ENCODE assay signal across 22 cellular contexts in the genomic region with DNA sequence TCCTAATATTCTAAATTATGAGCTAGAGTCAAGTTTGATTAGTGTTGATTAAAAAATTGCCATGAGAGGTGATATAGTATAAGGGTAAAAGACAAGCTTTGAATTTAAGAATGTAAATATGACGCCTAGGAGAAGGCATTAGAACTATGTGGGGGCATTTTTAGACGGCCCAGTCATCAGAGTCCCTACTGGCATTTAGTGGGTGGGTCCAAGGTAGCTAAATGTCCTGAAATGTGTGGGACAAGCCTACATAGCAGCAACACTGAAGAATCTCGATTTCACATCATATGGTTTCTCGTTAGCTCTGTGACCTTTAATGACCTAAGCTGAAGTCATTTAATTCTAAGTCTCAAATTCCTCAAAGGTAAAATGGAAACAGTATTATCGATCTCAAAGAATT.
"Had no signal": no experiment of that assay in that cellular context is flagged by ENCODE, and none has a peak within 500 bp of the region (broad histone marks: within the 10 kb centered on the region; RNA-seq: fewer than 3 reads in every experiment).

No MANE protein-coding gene starts in this region.

- H3K4me3 ChIP-seq: K562 had no signal

- H3K4me2 ChIP-seq: KMS-11, SK-N-SH had no signal

- H3K27ac ChIP-seq: KMS-11 had no signal

- DNase-seq: Kasumi-1, MM.1S, NCI-H1092 treated with DMSO at 0.1 percent for 48 hours, NCI-H1436, NCI-H187, NCI-H2029, NCI-H2081 treated with DMSO at 0.1 percent for 48 hours, NCI-H2171, NCI-H226, NCI-H446, NCI-H510A, NCI-H524 treated with DMSO at 0.1 percent for 48 hours, NCI-H69, NCI-H774, Right ventricle myocardium superior, RPMI8226, SIG-M5, SK-N-SH, SW 1271, T-cell had no signal

- H3K9ac ChIP-seq: KMS-11, SK-N-SH had no signal

- H3K9me3 ChIP-seq: SK-N-SH had no signal
